ENCODE assay signal across 8 cellular contexts in genomic region chr9:96666653-96667362, GRCh38. TPM values are rescaled to one million over a fixed set of nuclear protein-coding genes. Genes with fewer than 3 reads are reported as not detected.
DNase-seq lines count a peak whose midpoint lies in the region; ATAC-seq, FAIRE-seq and TF ChIP-seq lines count a peak whose summit lies in the region.
"Not testable (repeated sequence)": the region's sequence is repeated elsewhere in the genome, so short reads cannot be mapped to it uniquely, and the experiment has no call there.

No MANE protein-coding gene starts in this region.

- not testable (repeated sequence) for H3K9ac ChIP-seq in SU-DHL-6 (ENCODE audit: low read length)

- H3K9me3 ChIP-seq in A549; SU-DHL-6 (ENCODE audit: insufficient read depth, low read length); right cardiac atrium (ENCODE audit: control insufficient read depth, low read length); pancreas: not testable (repeated sequence)

- CTCF ChIA-PET in A549 (lab: Yijun Ruan, JAX), result interaction anchor here (0.6 to 1.6 kb wide), 7 partner anchors 16 to 1100 kb away, joined by 3 to 8 read pairs (median 3); partner anchors contain the start of gene HABP4

- TF ChIP-seq EP300 in A549 (IDR thresholded peaks at IDR 0.05), result not testable (repeated sequence)

- H4K20me1 ChIP-seq in SU-DHL-6 (ENCODE audit: low read depth, low read length), result not testable (repeated sequence)

- TF ChIP-seq RAD21 in A549 (conservative IDR thresholded peaks at IDR 0.05 in 1 of 2, IDR thresholded peaks at IDR 0.05 in 1 of 2), result peak; percentile 63 to 75

- H3K27ac ChIP-seq in A549; SU-DHL-6 (ENCODE audit: low read depth, low read length); right cardiac atrium (ENCODE audit: low read length); pancreas: not testable (repeated sequence)

- not testable (repeated sequence) for H3K4me1 ChIP-seq in A549; right cardiac atrium (ENCODE audit: control insufficient read depth, insufficient read depth, low read length); pancreas

- not testable (repeated sequence) for H3K79me2 ChIP-seq in SU-DHL-6 (ENCODE audit: insufficient read depth, low read length)

- not testable (repeated sequence) for H3F3A ChIP-seq in SU-DHL-6 (ENCODE audit: insufficient read depth)

- not testable (repeated sequence) for H2AFZ ChIP-seq in SU-DHL-6 (ENCODE audit: low read depth, low read length, severe bottlenecking)

- POLR2A ChIA-PET in A549 (lab: Yijun Ruan, JAX), result not testable (repeated sequence)

- TF ChIP-seq POLR2A in A549 (IDR thresholded peaks at IDR 0.05; ENCODE audit: low read length); GM12891 (IDR thresholded peaks at IDR 0.05; ENCODE audit: low read depth, low read length): not testable (repeated sequence)

- intact Hi-C loops in right cardiac atrium (cut with DNase I) (loop anchor here (5.0 to 10.0 kb wide), 4 partner anchors 222 to 432 kb away; no protein-coding TSS in a partner anchor), pancreas (cut with DNase I) (loop anchor here in 1 of 3 donors (10.0 kb wide), 1 partner anchor 332 kb away; no protein-coding TSS in a partner anchor)

- not testable (repeated sequence) for H3K36me3 ChIP-seq in SU-DHL-6 (ENCODE audit: low read length); pancreas

- WGBS in A549 (ENCODE audit: missing lambda C conversion rate), result 40% methylated on average over 13 of the region's 15 CpGs
- 73% methylated on average over 15 of the region's 15 CpGs for WGBS in right cardiac atrium
- 46 to 52% methylated on average over 15 of the region's 15 CpGs for WGBS in pancreas, 2 donors

- not testable (repeated sequence) for FAIRE-seq in A549 (lab: Jason Lieb, UNC); GM12891 (lab: Jason Lieb, UNC); pancreas (lab: Jason Lieb, UNC)

- not testable (repeated sequence) for H3K4me2 ChIP-seq in A549; SU-DHL-6 (ENCODE audit: low read depth, low read length, poor library complexity, severe bottlenecking)

- not testable (repeated sequence) for H3K4me3 ChIP-seq in A549; SU-DHL-6 (ENCODE audit: insufficient read depth, low read length, poor library complexity, severe bottlenecking); cardiac fibroblast (replicated peaks in 1 of 2; ENCODE audit: low read depth in 2 of 2, low read length in 2 of 2); right cardiac atrium (ENCODE audit: low read length); pancreas

- not testable (repeated sequence) for H3K9me2 ChIP-seq in SU-DHL-6 (replicated peaks; ENCODE audit: insufficient read depth, low read length)

- ATAC-seq in A549 (peak; percentile 24 to 74; a peak in 3 of 6 replicates), HG02642 (IDR thresholded peaks at IDR 0.05; ENCODE audit: poor library complexity, unreplicated experiment) (peak; percentile 78), right cardiac atrium (peak; percentile 67 to 79), pancreas (peak; percentile 63 to 95 (median 92))

- DNase-seq in A549 (ENCODE audit: low read depth in 1 of 2, low spot score in 1 of 2), result peak; percentile 14 to 77
- peak; percentile 47 for DNase-seq in GM12891 (ENCODE audit: insufficient read length, low spot score)
- DNase-seq in NCI-H1694 treated with DMSO at 0.1 percent for 48 hours (lab: John Stamatoyannopoulos, UW), result peak; percentile 19
- DNase-seq in cardiac fibroblast (ENCODE audit: low read depth in 2 of 2), result peak; percentile 87 to 90
- not testable (repeated sequence) for DNase-seq in right cardiac atrium
- DNase-seq in pancreas, result peak in 2 of 6 donors; percentile 14 to 38

- not testable (repeated sequence) for H3K27me3 ChIP-seq in SU-DHL-6 (ENCODE audit: low read length); right cardiac atrium (ENCODE audit: control insufficient read depth, insufficient read depth); pancreas

- TF ChIP-seq CTCF in A549 (IDR thresholded peaks at IDR 0.05), result peak; percentile 63
- peak; percentile 36 for TF ChIP-seq CTCF in SU-DHL-6 (IDR thresholded peaks at IDR 0.05; ENCODE audit: insufficient read depth, low read length, poor library complexity, severe bottlenecking)
- TF ChIP-seq CTCF in cardiac fibroblast (IDR thresholded peaks at IDR 0.05; ENCODE audit: low read depth, low read length), result peak; percentile 65
- TF ChIP-seq CTCF in pancreas (IDR thresholded peaks at IDR 0.05), result peak; percentile 54 to 60 (median 57)

TF ChIP-seq in A549, 52 proteins besides CTCF, POLR2A, EP300 and RAD21:
- TF ChIP-seq SMC3 (IDR thresholded peaks at IDR 0.05), result peak; percentile 48; the same call in 2 of the 3 replicates

RNA-seq across cellular contexts. Expression of gene PRXL2C, which starts 11.7 kb away (rescaled TPM):
- polyA plus RNA-seq in A549 (2011; rRNA removed) (10.2 and 11.4 TPM in 2 replicates), A549 (2017; fragmentation: RNase III; extraction: RNeasy Plus Mini Kit Qiagen cat#74134 plus additional on column Dnase treatment) (7.6 to 7.9 TPM (median 7.7 TPM) in 3 replicates), right cardiac atrium (10.6 TPM), pancreas (1 to 10 TPM; 4.9 to 8.6 TPM)
- 4.4 and 5.6 TPM in 2 replicates for polyA plus RNA-seq in A549 (2012; cell fraction: cytosol; rRNA removed)
- 1.4 and 1.9 TPM in 2 replicates for polyA plus RNA-seq in A549 (2012; cell fraction: nucleus; rRNA removed)
- polyA minus RNA-seq in A549 (2011; rRNA and poly(A)+ RNA removed), result 6.3 and 6.6 TPM in 2 replicates
- 0.82 TPM for polyA plus RNA-seq in GM12891 (2012; ENCODE audit: low read depth, missing spikeins)
- total RNA-seq in right cardiac atrium (10 to 100 TPM; 12.0 to 27.3 (median 15.9) TPM), pancreas (10 to 100 TPM in 1 of 6 donors, 1 to 10 TPM in 5; 6.0 to 11.2 (median 8.3) TPM)

RNA-seq across cellular contexts. Expression of gene CDC14B, which starts 47.2 kb away (rescaled TPM):
- polyA plus RNA-seq in A549 (2011; rRNA removed), result 17.3 and 19.6 TPM in 2 replicates
- polyA plus RNA-seq in A549 (2012; cell fraction: cytosol; rRNA removed), result 5.4 and 6.8 TPM in 2 replicates
- polyA plus RNA-seq in A549 (2012; cell fraction: nucleus; rRNA removed), result 5.4 and 8.0 TPM in 2 replicates
- 9.6 to 10.2 TPM (median 9.9 TPM) in 3 replicates for polyA plus RNA-seq in A549 (2017; fragmentation: RNase III; extraction: RNeasy Plus Mini Kit Qiagen cat#74134 plus additional on column Dnase treatment)
- polyA minus RNA-seq in A549 (2011; rRNA and poly(A)+ RNA removed), result 19.3 and 27.0 TPM in 2 replicates
- polyA plus RNA-seq in GM12891 (2012; ENCODE audit: low read depth, missing spikeins), result 0.19 TPM
- total RNA-seq in right cardiac atrium, result 10 to 100 TPM; 14.4 to 15.7 (median 15.4) TPM
- 5.9 TPM for polyA plus RNA-seq in right cardiac atrium
- 10 to 100 TPM in 5 of 6 donors, 1 to 10 TPM in 1; 8.2 to 19.3 (median 12.8) TPM for total RNA-seq in pancreas
- polyA plus RNA-seq in pancreas, result 1 to 10 TPM; 4.6 to 8.0 TPM
